In the genomic region with DNA sequence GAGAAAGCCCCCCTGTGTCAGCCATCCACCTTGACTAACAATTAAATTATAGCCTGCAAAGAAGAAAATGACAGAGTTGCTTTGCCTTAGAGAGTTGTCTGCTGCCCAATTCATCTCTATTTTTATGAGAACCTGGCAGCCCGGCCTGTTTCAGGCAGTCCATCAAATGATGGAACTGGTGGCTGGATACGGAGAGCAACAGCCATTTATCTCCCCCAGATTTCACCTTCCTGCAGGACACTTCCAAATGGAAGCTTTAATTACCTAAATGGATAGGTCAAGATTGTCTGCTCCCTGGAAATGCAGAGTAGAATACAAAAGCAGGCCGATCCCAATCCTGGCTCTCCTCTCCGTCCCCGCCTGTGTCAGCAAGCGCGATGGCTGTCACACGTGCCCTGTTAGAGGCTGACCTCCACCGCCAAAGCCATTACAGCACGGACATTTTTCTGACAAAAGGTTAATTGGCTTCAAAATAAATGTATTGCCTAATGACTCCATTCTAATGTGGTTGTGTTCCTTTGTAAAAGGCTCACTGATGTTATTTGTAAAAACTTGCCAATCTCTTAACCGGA, we compare ENCODE assay signal across 2 cellular contexts.
TF ChIP-seq lines count a peak whose summit lies in the region.

No MANE protein-coding gene starts in this region.

TF ChIP-seq in SK-N-SH, 30 proteins besides CTCF, POLR2A, EP300 and RAD21:
- TF ChIP-seq REST (IDR thresholded peaks at IDR 0.05; ENCODE audit: low read depth, low read length) (no peak), NRF1 (IDR thresholded peaks at IDR 0.05; ENCODE audit: low read depth, low read length) (no peak), MXI1 (IDR thresholded peaks at IDR 0.05; ENCODE audit: low read depth, low read length) (no peak), TCF12 (IDR thresholded peaks at IDR 0.05) (no peak), RFX5 (IDR thresholded peaks at IDR 0.05; ENCODE audit: low read length) (no peak), RCOR1 (IDR thresholded peaks at IDR 0.05; ENCODE audit: low read length) (no peak), GATA2 (CRISPR knock-in tag; IDR thresholded peaks at IDR 0.05) (no peak), IRF3 (IDR thresholded peaks at IDR 0.05; ENCODE audit: low read depth, low read length) (no peak), FOSL2 (IDR thresholded peaks at IDR 0.05; ENCODE audit: borderline replicate concordance, low read depth) (no peak), TAF1 (IDR thresholded peaks at IDR 0.05; ENCODE audit: borderline replicate concordance, low read depth, low read length) (no peak), GABPA (IDR thresholded peaks at IDR 0.05; ENCODE audit: low read depth) (no peak), RXRA (IDR thresholded peaks at IDR 0.05; ENCODE audit: borderline replicate concordance, low read depth) (no peak)

TF ChIP-seq in SK-N-SH treated with all-trans-retinoic acid at 6 μM for 48 hours, 23 proteins besides CTCF, POLR2A, EP300 and RAD21 (continued from another document):
- TF ChIP-seq, protein P1, sequence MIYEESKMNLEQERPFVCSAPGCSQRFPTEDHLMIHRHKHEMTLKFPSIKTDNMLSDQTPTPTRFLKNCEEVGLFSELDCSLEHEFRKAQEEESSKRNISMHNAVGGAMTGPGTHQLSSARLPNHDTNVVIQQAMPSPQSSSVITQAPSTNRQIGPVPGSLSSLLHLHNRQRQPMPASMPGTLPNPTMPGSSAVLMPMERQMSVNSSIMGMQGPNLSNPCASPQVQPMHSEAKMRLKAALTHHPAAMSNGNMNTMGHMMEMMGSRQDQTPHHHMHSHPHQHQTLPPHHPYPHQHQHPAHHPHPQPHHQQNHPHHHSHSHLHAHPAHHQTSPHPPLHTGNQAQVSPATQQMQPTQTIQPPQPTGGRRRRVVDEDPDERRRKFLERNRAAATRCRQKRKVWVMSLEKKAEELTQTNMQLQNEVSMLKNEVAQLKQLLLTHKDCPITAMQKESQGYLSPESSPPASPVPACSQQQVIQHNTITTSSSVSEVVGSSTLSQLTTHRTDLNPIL (CRISPR knock-in tag; IDR thresholded peaks at IDR 0.05; ENCODE audit: low read depth): no peak
- no peak for TF ChIP-seq TCF4 (CRISPR knock-in tag; IDR thresholded peaks at IDR 0.05; ENCODE audit: borderline replicate concordance)
